In the genomic region with DNA sequence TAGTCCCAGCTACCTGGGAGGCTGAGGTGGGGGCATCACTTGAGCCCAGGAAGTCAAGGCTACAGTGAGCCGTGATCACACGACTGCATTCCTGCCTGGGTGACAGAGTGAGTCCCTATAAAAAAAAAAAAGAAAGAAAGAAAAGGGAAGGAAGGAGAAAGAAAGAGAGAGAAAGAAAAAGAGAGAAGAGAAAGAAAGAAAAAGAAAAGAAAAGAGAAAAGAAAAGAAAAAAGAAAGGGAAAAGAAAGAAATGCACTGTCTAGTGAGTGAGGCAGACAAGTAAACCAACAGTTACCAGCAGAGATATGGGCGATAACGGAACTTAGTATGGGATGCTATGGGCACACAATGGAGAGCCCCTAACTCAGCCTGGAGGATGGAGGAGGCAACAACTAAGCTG, we compare ENCODE assay signal across 1 cellular context.
TF ChIP-seq lines count a peak whose summit lies in the region.

No MANE protein-coding gene starts in this region.

TF ChIP-seq in K562, 482 proteins besides CTCF, POLR2A, EP300 and RAD21:
- TF ChIP-seq HMGN3 (IDR thresholded peaks at IDR 0.05; ENCODE audit: borderline replicate concordance, extremely low read depth, insufficient read length, low read depth, low read length) (no peak), TRIM28 (IDR thresholded peaks at IDR 0.05) (no peak)
- TF ChIP-seq, protein P1, sequence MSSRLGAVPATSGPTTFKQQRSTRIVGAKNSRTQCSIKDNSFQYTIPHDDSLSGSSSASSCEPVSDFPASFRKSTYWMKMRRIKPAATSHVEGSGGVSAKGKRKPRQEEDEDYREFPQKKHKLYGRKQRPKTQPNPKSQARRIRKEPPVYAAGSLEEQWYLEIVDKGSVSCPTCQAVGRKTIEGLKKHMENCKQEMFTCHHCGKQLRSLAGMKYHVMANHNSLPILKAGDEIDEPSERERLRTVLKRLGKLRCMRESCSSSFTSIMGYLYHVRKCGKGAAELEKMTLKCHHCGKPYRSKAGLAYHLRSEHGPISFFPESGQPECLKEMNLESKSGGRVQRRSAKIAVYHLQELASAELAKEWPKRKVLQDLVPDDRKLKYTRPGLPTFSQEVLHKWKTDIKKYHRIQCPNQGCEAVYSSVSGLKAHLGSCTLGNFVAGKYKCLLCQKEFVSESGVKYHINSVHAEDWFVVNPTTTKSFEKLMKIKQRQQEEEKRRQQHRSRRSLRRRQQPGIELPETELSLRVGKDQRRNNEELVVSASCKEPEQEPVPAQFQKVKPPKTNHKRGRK (tag; IDR thresholded peaks at IDR 0.05), result peak; percentile 84
- TF ChIP-seq, protein P2, sequence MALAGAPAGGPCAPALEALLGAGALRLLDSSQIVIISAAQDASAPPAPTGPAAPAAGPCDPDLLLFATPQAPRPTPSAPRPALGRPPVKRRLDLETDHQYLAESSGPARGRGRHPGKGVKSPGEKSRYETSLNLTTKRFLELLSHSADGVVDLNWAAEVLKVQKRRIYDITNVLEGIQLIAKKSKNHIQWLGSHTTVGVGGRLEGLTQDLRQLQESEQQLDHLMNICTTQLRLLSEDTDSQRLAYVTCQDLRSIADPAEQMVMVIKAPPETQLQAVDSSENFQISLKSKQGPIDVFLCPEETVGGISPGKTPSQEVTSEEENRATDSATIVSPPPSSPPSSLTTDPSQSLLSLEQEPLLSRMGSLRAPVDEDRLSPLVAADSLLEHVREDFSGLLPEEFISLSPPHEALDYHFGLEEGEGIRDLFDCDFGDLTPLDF (CRISPR knock-in tag; IDR thresholded peaks at IDR 0.05), result no peak
- TF ChIP-seq, protein P3, sequence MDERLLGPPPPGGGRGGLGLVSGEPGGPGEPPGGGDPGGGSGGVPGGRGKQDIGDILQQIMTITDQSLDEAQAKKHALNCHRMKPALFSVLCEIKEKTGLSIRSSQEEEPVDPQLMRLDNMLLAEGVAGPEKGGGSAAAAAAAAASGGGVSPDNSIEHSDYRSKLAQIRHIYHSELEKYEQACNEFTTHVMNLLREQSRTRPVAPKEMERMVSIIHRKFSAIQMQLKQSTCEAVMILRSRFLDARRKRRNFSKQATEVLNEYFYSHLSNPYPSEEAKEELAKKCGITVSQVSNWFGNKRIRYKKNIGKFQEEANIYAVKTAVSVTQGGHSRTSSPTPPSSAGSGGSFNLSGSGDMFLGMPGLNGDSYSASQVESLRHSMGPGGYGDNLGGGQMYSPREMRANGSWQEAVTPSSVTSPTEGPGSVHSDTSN (CRISPR knock-in tag; IDR thresholded peaks at IDR 0.05; ENCODE audit: low read depth), result no peak
- TF ChIP-seq, protein P3 (tag; conservative IDR thresholded peaks at IDR 0.05; ENCODE audit: low read depth), result no peak
